26 cellular contexts compared by ENCODE assay signal in the genomic region with DNA sequence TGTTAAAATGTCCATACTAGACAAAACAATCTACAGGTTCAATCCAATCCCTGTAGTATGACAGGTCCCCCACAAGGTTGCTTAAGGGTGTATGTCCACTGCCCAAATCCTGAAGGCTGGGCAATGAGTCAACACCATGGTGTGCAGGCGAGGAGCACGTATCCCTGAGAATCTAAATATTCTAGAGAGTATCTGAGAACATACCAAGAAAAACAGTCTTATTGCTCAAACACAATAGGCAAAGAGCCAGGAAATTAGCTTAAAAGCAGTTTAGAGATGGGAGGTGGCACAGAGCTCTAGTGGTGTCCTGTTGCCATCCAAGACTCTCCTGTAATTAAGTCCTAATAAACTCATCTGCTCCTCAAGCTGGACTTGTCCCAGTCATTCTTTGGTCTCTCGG.
"Had no signal": no experiment of that assay in that cellular context is flagged by ENCODE, and none has a peak within 500 bp of the region (broad histone marks: within the 10 kb centered on the region; RNA-seq: fewer than 3 reads in every experiment).

No MANE protein-coding gene starts in this region.

- H3K27me3 ChIP-seq: dorsolateral prefrontal cortex, left lung, ovary, tibial nerve, upper lobe of left lung, vagina had no signal

- H3K9me3 Mint-ChIP-seq: endodermal cell; stimulated activated naive CD8-positive, alpha-beta T cell treated with anti-CD3 and anti-CD28 coated beads, Interleukin-15, Interleukin-2, amounts not matched to agents 100 ng/mL and 50 ng/mL, for 24 hours had no signal

- H3K27me3 Mint-ChIP-seq: naive B cell; stimulated activated naive B cell treated with anti-CD40 and anti-IgM and Interleukin-4, amounts not matched to agents 10 μg/mL and 1 μg/mL and 100 μg/mL, for 72 hours; stimulated activated naive CD8-positive, alpha-beta T cell treated with anti-CD3 and anti-CD28 coated beads, Interleukin-15, Interleukin-2, amounts not matched to agents 100 ng/mL and 50 ng/mL, for 24 hours had no signal

- H3K4me1 ChIP-seq: left lung, psoas muscle, tibial nerve, upper lobe of left lung, vagina had no signal

- DNase-seq: cerebellar nuclear complex; dorsolateral prefrontal cortex; effector CD4-positive, alpha-beta T cell; endodermal cell; kidney; left lung; mesenchymal stem cell; mucosa of descending colon; naive B cell; occipital lobe; ovary; posterior cingulate gyrus; psoas muscle; right cardiac atrium; small intestine; stimulated activated CD4-positive, alpha-beta T cell treated with anti-CD3 and anti-CD28 coated beads, Interleukin-15, amount 100 ng/mL, for 24 hours; stimulated activated CD4-positive, alpha-beta T cell treated with anti-CD3 and anti-CD28 coated beads, Interleukin-2, amount 100 ng/mL, for 48 hours; stimulated activated naive B cell treated with anti-CD40 and anti-IgM and Interleukin-4, amounts not matched to agents 10 μg/mL and 1 μg/mL and 100 μg/mL, for 72 hours; upper lobe of left lung had no signal

- H3K4me1 Mint-ChIP-seq: endodermal cell; mesothelial cell of epicardium; stimulated activated naive B cell treated with anti-CD40 and anti-IgM and Interleukin-4, amounts not matched to agents 10 μg/mL and 1 μg/mL and 100 μg/mL, for 72 hours had no signal

- H3K27ac Mint-ChIP-seq: endodermal cell; mesothelial cell of epicardium; stimulated activated naive CD8-positive, alpha-beta T cell treated with anti-CD3 and anti-CD28 coated beads, Interleukin-15, Interleukin-2, amounts not matched to agents 100 ng/mL and 50 ng/mL, for 24 hours had no signal

- H3K27ac ChIP-seq: dorsolateral prefrontal cortex, epithelial cell of prostate, left lung, ovary, psoas muscle, thoracic aorta, tibial nerve, upper lobe of left lung, vagina had no signal

- H3K4me3 ChIP-seq: dorsolateral prefrontal cortex, left lung, mucosa of descending colon, ovary, psoas muscle, thoracic aorta, tibial nerve, upper lobe of left lung, vagina had no signal

- H3K9me3 ChIP-seq: left lung, mucosa of descending colon, ovary, psoas muscle, thoracic aorta, tibial nerve, upper lobe of left lung, vagina had no signal

- ATAC-seq: esophagus mucosa; left lung; mucosa of descending colon; psoas muscle; right cardiac atrium; stimulated activated naive B cell treated with anti-CD40 and anti-IgM and Interleukin-4, amounts not matched to agents 10 μg/mL and 1 μg/mL and 100 μg/mL, for 72 hours had no signal

- H3K4me3 Mint-ChIP-seq: endodermal cell; mesothelial cell of epicardium; naive B cell; stimulated activated naive B cell treated with anti-CD40 and anti-IgM and Interleukin-4, amounts not matched to agents 10 μg/mL and 1 μg/mL and 100 μg/mL, for 72 hours; stimulated activated naive CD8-positive, alpha-beta T cell treated with anti-CD3 and anti-CD28 coated beads, Interleukin-15, Interleukin-2, amounts not matched to agents 100 ng/mL and 50 ng/mL, for 24 hours had no signal

- H3K36me3 ChIP-seq: ovary had no signal
